ENCODE assay signal across 23 cellular contexts in the genomic region with DNA sequence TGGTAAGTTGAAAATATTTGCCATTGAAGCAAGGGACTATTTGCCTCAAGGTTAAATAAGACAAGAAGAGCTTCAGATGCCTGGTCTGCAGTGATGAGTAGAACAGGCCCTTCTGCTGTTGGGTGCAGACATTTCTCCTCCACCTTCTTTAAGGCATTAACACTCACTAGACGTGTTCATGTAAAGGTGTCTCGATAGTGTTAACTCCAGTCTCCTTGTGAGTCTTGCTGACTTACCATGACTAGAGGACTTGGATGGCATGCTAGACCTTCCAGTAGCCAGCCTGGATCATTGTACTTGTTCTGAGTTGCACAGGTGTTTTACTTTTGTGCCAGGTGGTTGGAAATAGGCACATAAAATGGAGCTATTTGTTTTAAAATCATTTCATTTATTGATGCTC. TPM values are rescaled to one million over a fixed set of nuclear protein-coding genes. Genes with fewer than 3 reads are reported as not detected.
DNase-seq lines count a peak whose midpoint lies in the region; ATAC-seq and TF ChIP-seq lines count a peak whose summit lies in the region.
"Had no signal": no experiment of that assay in that cellular context is flagged by ENCODE, and none has a peak within 500 bp of the region (broad histone marks: within the 10 kb centered on the region; RNA-seq: fewer than 3 reads in every experiment).

No MANE protein-coding gene starts in this region.

- POLR2A ChIA-PET in RWPE1 (lab: Yijun Ruan, JAX; ENCODE audit: low non-redundant PET) = no interaction called here

- CTCF ChIA-PET in RWPE1 (lab: Yijun Ruan, JAX) = interaction anchor here (1.3 kb wide), 1 partner anchor 15 kb away, joined by 3 read pairs; a partner anchor contains a TSS

- TF ChIP-seq CTCF in RWPE1 (conservative IDR thresholded peaks at IDR 0.05; ENCODE audit: low read depth) = no peak

- DNase-seq in H4 (ENCODE audit: low spot score) (peak; percentile 19), RWPE1 (ENCODE audit: low spot score) (peak; percentile 22), renal cortical epithelial cell (ENCODE audit: low read depth) (peak; percentile 74), left ventricle myocardium superior (no peak), HAP-1 (ENCODE audit: low spot score in 2 of 2) (no peak)
- DNase-seq in central memory CD4-positive, alpha-beta T cell = no peak
- DNase-seq: activated CD8-positive, alpha-beta T cell treated with anti-CD3 and anti-CD28 coated beads, Interleukin-2, amount 10 ng/mL, durations not matched to agents 7 days and 5 days; activated naive CD4-positive, alpha-beta T cell treated with anti-CD3 and anti-CD28 coated beads for 36 hours; activated T-cell treated with anti-CD3 and anti-CD28 coated beads, Interleukin-2, amount 50 U/mL, for 48 hours; AML-193; amygdala; H9; head of caudate nucleus; left ventricle myocardium inferior; NCI-H748 treated with DMSO at 0.1 percent for 48 hours; nephron progenitor cell; stimulated activated CD4-positive, alpha-beta T cell treated with anti-CD3 and anti-CD28 coated beads, Interleukin-2, amount 100 ng/mL, for 24 hours; stimulated activated naive CD4-positive, alpha-beta T cell treated with Interleukin-2 at 50 U/mL for 16 hours; T-helper 9 cell; tibial artery had no signal

- H3K4me1 ChIP-seq in esophagus (ENCODE audit: control insufficient read depth in 2 of 2, insufficient read depth in 2 of 2, low read length in 1 of 2) (no peaks in the 10 kb centered on the region), HAP-1 (peaks cover 12% of the 10 kb centered on the region)
- H3K4me1 ChIP-seq: left ventricle myocardium inferior, prostate gland had no signal

- H3K36me3 ChIP-seq in esophagus (ENCODE audit: control insufficient read depth in 2 of 2, insufficient read depth in 2 of 2, low read length in 1 of 2) = no peaks in the 10 kb centered on the region
- no peaks in the 10 kb centered on the region for H3K36me3 ChIP-seq in HAP-1 (replicated peaks)
- H3K36me3 ChIP-seq: left ventricle myocardium inferior, prostate gland, tibial artery had no signal

- H3K27ac ChIP-seq in RWPE1 (no peak overlapping the region), esophagus (ENCODE audit: low read depth in 2 of 2, low read length in 1 of 2) (peak overlapping the region; percentile 14 to 29)
- H3K27ac ChIP-seq: left ventricle myocardium inferior, prostate gland, tibial artery had no signal

- H3K4me3 ChIP-seq in esophagus (ENCODE audit: low read depth in 1 of 2, low read length in 2 of 2) (no peak overlapping the region), HAP-1 (no peak overlapping the region)
- H3K4me3 ChIP-seq: left ventricle myocardium inferior, prostate gland, tibial artery had no signal

- in situ Hi-C loops in HAP-1 (cut with MboI; ENCODE audit: low sequenced_read_pairs) = no loop called here

- 41 to 46% methylated on average over 2 of the region's 2 CpGs for WGBS in esophagus, 2 donors

- no peaks in the 10 kb centered on the region for H3K9me3 ChIP-seq in esophagus (ENCODE audit: control insufficient read depth in 2 of 2, insufficient read depth in 1 of 2, low read depth in 1 of 2, low read length in 1 of 2)
- no peaks in the 10 kb centered on the region for H3K9me3 ChIP-seq in HAP-1
- H3K9me3 ChIP-seq: left ventricle myocardium inferior, prostate gland, tibial artery had no signal

- ATAC-seq in left ventricle myocardium superior = no peak
- ATAC-seq: activated CD8-positive, alpha-beta T cell treated with anti-CD3 and anti-CD28 coated beads, Interleukin-2, amount 10 ng/mL, durations not matched to agents 7 days and 5 days; SK-N-SH treated with all-trans-retinoic acid at 6 μM for 48 hours had no signal

- intact Hi-C loops in left ventricle myocardium superior (cut with micrococcal nuclease) = no loop called here

- H3K27me3 ChIP-seq in esophagus (ENCODE audit: control insufficient read depth in 1 of 2, insufficient read depth in 2 of 2, low read length in 2 of 2) = no peaks in the 10 kb centered on the region
- H3K27me3 ChIP-seq in HAP-1 (ENCODE audit: low read depth) = no peaks in the 10 kb centered on the region
- H3K27me3 ChIP-seq: tibial artery had no signal

RNA-seq across cellular contexts. Expression of a gene that starts 15.4 kb away (rescaled TPM):
- 80.8 and 92.2 TPM in 2 replicates for total RNA-seq in H4 (2014; rRNA removed; shearing (Covaris generic))
- polyA plus RNA-seq in esophagus = 10 to 100 TPM; 20.9 to 38.5 TPM
- 69.8 and 71.9 TPM in 2 replicates for total RNA-seq in renal cortical epithelial cell
- total RNA-seq in left ventricle myocardium superior = 23.2 TPM

Comparison
In these comparisons a context has a peak if more than half of its experiments do, and no peak if none do; other contexts are left out.
1. DNase-seq: peak in H4 (single experiment), RWPE1 (single experiment) and renal cortical epithelial cell (single experiment); none in central memory CD4-positive, alpha-beta T cell (single experiment), left ventricle myocardium superior (single experiment) and HAP-1 (0 of 2).